ENCODE assay signal across 8 cellular contexts in the genomic region with DNA sequence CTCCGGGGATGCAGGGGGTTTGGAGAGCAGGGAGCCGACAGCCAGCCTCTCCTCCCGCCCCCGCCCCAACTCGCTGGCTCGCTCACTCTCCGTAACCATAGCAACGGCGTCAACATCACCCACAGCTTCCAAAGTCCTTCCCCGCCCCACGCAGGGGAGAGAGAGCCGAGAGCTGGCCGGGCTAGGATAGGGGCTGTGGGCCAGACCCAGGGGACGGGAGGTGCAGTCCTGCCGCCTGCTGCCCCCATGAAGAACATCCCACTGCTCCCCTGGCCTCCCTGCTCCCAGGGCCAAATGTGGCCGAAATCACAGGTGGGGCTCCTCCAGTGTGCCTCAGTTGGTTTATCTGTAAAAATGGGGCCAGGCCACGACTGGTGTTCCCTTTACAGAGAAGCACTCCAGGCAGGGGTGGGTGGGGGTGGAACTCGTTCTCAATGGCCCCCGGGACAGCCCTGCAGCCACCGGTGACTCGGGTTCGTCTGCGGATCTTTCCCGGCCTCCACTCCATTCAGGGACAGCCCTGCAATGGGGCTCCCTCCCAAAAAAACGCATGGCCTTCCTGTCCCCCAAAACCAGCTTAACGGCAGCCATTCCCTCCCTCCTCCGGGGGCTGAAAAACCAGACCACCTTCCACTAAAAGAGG. TPM values are rescaled to one million over a fixed set of nuclear protein-coding genes. Genes with fewer than 3 reads are reported as not detected.
DNase-seq lines count a peak whose midpoint lies in the region; ATAC-seq and TF ChIP-seq lines count a peak whose summit lies in the region.

No MANE protein-coding gene starts in this region.

- peak overlapping the region; percentile 91 for H3K9ac ChIP-seq in mesenchymal stem cell (ENCODE audit: low read length)

- H3K4me2 ChIP-seq in mesenchymal stem cell (ENCODE audit: low read length, poor library complexity, severe bottlenecking), result peak overlapping the region; percentile 64

- H2BK12ac ChIP-seq in mesenchymal stem cell (ENCODE audit: low read length in 2 of 2), result peak overlapping the region in 1 of 2 experiments; percentile 21

- POLR2A ChIA-PET in AG04450 (lab: Yijun Ruan, JAX) (no interaction called here), HEK293 (lab: Yijun Ruan, JAX) (interaction anchor here (0.6 to 0.7 kb wide), 3 partner anchors 24 to 196 kb away, joined by 3 to 7 read pairs (median 4); no protein-coding TSS in a partner anchor)

- WGBS in mesenchymal stem cell, result 19% methylated on average over 24 of the region's 27 CpGs
- 35% methylated on average over 23 of the region's 27 CpGs for WGBS in prostate gland

- H3K4me3 ChIP-seq in AG04450 (ENCODE audit: low read depth, low read length), result peak overlapping the region; percentile 81
- no peak overlapping the region for H3K4me3 ChIP-seq in HEK293 (ENCODE audit: low read depth, low read length)
- peak overlapping the region; percentile 17 for H3K4me3 ChIP-seq in coronary artery
- peak overlapping the region; percentile 23 to 85 for H3K4me3 ChIP-seq in mesenchymal stem cell (ENCODE audit: insufficient read depth in 1 of 2, low read depth in 1 of 2, low read length in 2 of 2)
- H3K4me3 ChIP-seq in prostate gland, result no peak overlapping the region

- DNase-seq in AG04450 (ENCODE audit: low read depth, low spot score), result no peak
- peak; percentile 64 for DNase-seq in T-helper 9 cell
- DNase-seq in coronary artery (ENCODE audit: low spot score), result no peak
- peak; percentile 90 for DNase-seq in mesenchymal stem cell
- DNase-seq in DMS114 treated with DMSO at 0.1 percent for 48 hours (lab: John Stamatoyannopoulos, UW; ENCODE audit: unreplicated experiment), result no peak
- no peak for DNase-seq in prostate gland (ENCODE audit: low spot score)

- peak overlapping the region in 1 of 2 experiments; percentile 97 for H3K23ac ChIP-seq in mesenchymal stem cell (ENCODE audit: low read length in 2 of 2)

- H3K14ac ChIP-seq in mesenchymal stem cell (ENCODE audit: low read length in 2 of 2), result no peak overlapping the region

- no peaks in the 10 kb centered on the region for H3K27me3 ChIP-seq in AG04450 (ENCODE audit: control insufficient read depth, insufficient read depth, low read length)
- H3K27me3 ChIP-seq in mesenchymal stem cell (ENCODE audit: control insufficient read depth in 1 of 2, insufficient read depth in 1 of 2, low read length in 2 of 2), result no peaks in the 10 kb centered on the region
- H3K27me3 ChIP-seq in prostate gland (replicated peaks; ENCODE audit: insufficient read depth), result no peaks in the 10 kb centered on the region

- H3K18ac ChIP-seq in mesenchymal stem cell (ENCODE audit: low read depth in 1 of 2, low read length in 2 of 2), result peak overlapping the region in 1 of 2 experiments; percentile 72

- no peak overlapping the region for H3K4ac ChIP-seq in mesenchymal stem cell (ENCODE audit: low read depth in 1 of 2, low read length in 2 of 2)

- H3K27ac ChIP-seq in AG04450 (ENCODE audit: low read depth, low read length) (peak overlapping the region; percentile 39), HEK293 (ENCODE audit: extremely low read depth, low read depth, low read length) (no peak overlapping the region), coronary artery (peak overlapping the region in 1 of 2 donors; percentile 50), mesenchymal stem cell (ENCODE audit: low read length, poor library complexity, severe bottlenecking) (no peak overlapping the region), prostate gland (no peak overlapping the region)

- intact Hi-C loops in prostate gland (cut with DNase I), result no loop called here

- CTCF ChIA-PET in AG04450 (lab: Charles Lee), result interaction anchor here (1.5 to 1.6 kb wide), 2 partner anchors 11 to 34 kb away, joined by 3 read pairs; no protein-coding TSS in a partner anchor
- CTCF ChIA-PET in HEK293 (lab: Yijun Ruan, JAX), result interaction anchor here (0.6 to 1.0 kb wide), 3 partner anchors 8 to 153 kb away, joined by 3 to 4 read pairs (median 3); no protein-coding TSS in a partner anchor

- H2BK15ac ChIP-seq in mesenchymal stem cell (ENCODE audit: low read depth, poor library complexity, severe bottlenecking), result no peak overlapping the region

- H2AK5ac ChIP-seq in mesenchymal stem cell (ENCODE audit: low read length, severe bottlenecking), result no peak overlapping the region

- H4K91ac ChIP-seq in mesenchymal stem cell (ENCODE audit: low read length), result no peak overlapping the region

- no peak overlapping the region for H2AFZ ChIP-seq in mesenchymal stem cell (ENCODE audit: low read depth, low read length)

- H3K9me3 ChIP-seq in AG04450 (ENCODE audit: control insufficient read depth, insufficient read depth, low read length) (no peaks in the 10 kb centered on the region; the same call in 1 of the 2 replicates), HEK293 (ENCODE audit: control insufficient read depth, insufficient read depth, low read depth, low read length) (no peaks in the 10 kb centered on the region), mesenchymal stem cell (ENCODE audit: control insufficient read depth, low read length) (no peaks in the 10 kb centered on the region), prostate gland (no peaks in the 10 kb centered on the region)

- TF ChIP-seq CTCF in AG04450 (IDR thresholded peaks at IDR 0.05; ENCODE audit: low read depth, low read length) (no peak), HEK293 (tag by site-specific recombination; IDR thresholded peaks at IDR 0.05) (no peak), coronary artery (IDR thresholded peaks at IDR 0.05) (no peak), prostate gland (IDR thresholded peaks at IDR 0.05) (no peak)

- no peak overlapping the region for H4K8ac ChIP-seq in mesenchymal stem cell (ENCODE audit: low read length)

- no peak for TF ChIP-seq POLR2A in prostate gland (IDR thresholded peaks at IDR 0.05)

- no peak overlapping the region for H2BK120ac ChIP-seq in mesenchymal stem cell (ENCODE audit: low read depth, low read length)

- H3K4me1 ChIP-seq in HEK293 (ENCODE audit: control insufficient read depth, insufficient read depth, low read length) (peaks cover 21% of the 10 kb centered on the region), mesenchymal stem cell (ENCODE audit: control insufficient read depth, insufficient read depth, low read depth, low read length) (peaks cover 70% of the 10 kb centered on the region), prostate gland (replicated peaks) (peaks cover 18% of the 10 kb centered on the region)

- H2BK5ac ChIP-seq in mesenchymal stem cell (ENCODE audit: low read depth, low read length, poor library complexity, severe bottlenecking), result no peak overlapping the region

- H3K79me1 ChIP-seq in mesenchymal stem cell (replicated peaks; ENCODE audit: low read length, poor library complexity, severe bottlenecking), result peaks cover 4% of the 10 kb centered on the region

- ATAC-seq in GM19455 (IDR thresholded peaks at IDR 0.05; ENCODE audit: unreplicated experiment), result no peak

- H3K36me3 ChIP-seq in HEK293 (ENCODE audit: control insufficient read depth in 2 of 2, insufficient read depth in 1 of 2, low read length in 2 of 2) (no peaks in the 10 kb centered on the region), mesenchymal stem cell (ENCODE audit: control insufficient read depth in 1 of 2, insufficient read depth in 2 of 2, low read depth in 1 of 2, low read length in 2 of 2) (peaks cover 0 to 7% of the 10 kb centered on the region in 2 experiments), prostate gland (no peaks in the 10 kb centered on the region)

TF ChIP-seq in HEK293, 187 proteins besides CTCF, POLR2A, EP300 and RAD21 (continues in another document):
- TF ChIP-seq ZNF169 (tag by site-specific recombination; IDR thresholded peaks at IDR 0.05) (no peak), HOXA7 (CRISPR knock-in tag; IDR thresholded peaks at IDR 0.05; ENCODE audit: borderline replicate concordance) (no peak), SP7 (tag by site-specific recombination; IDR thresholded peaks at IDR 0.05) (0 out of 2 replicates have a peak, but pooled peaks have one; percentile 17), ZNF600 (tag by site-specific recombination; IDR thresholded peaks at IDR 0.05) (peak; percentile 71), KLF9 (tag by site-specific recombination; IDR thresholded peaks at IDR 0.05; ENCODE audit: low read depth) (peak; percentile 15; the same call in 1 of the 2 replicates), KLF8 (tag by site-specific recombination; IDR thresholded peaks at IDR 0.05) (peak; percentile 32; the same call in 1 of the 2 replicates), GLI4 (tag by site-specific recombination; IDR thresholded peaks at IDR 0.05) (no peak), EGR2 (tag by site-specific recombination; IDR thresholded peaks at IDR 0.05; ENCODE audit: low read depth) (peak; percentile 88), GLIS2 (tag by site-specific recombination; IDR thresholded peaks at IDR 0.05) (peak; percentile 42; the same call in 1 of the 2 replicates), MZF1 (tag by site-specific recombination; IDR thresholded peaks at IDR 0.05; ENCODE audit: borderline replicate concordance) (no peak), SP2 (tag by site-specific recombination; IDR thresholded peaks at IDR 0.05) (peak; percentile 47; the same call in 1 of the 2 replicates), GLIS1 (tag by site-specific recombination; IDR thresholded peaks at IDR 0.05) (peak; percentile 77), ZNF391 (tag by site-specific recombination; IDR thresholded peaks at IDR 0.05; ENCODE audit: borderline replicate concordance, low read depth) (no peak)

RNA-seq across cellular contexts. Expression of a gene that starts 3.1 kb away (rescaled TPM):
- polyA plus RNA-seq in AG04450 (2011; rRNA removed), result 3.4 and 4.4 TPM in 2 replicates
- 2.7 and 3.0 TPM in 2 replicates for polyA minus RNA-seq in AG04450 (2011; rRNA and poly(A)+ RNA removed)
- 25.8 TPM for polyA plus RNA-seq in mesenchymal stem cell (2013, experiment 1 of 2)
- 28.0 TPM for polyA plus RNA-seq in mesenchymal stem cell (2013, experiment 2 of 2)
- 10 to 100 TPM in 1 of 2 donors, 1 to 10 TPM in 1; 8.4 to 22.8 TPM for total RNA-seq in prostate gland

RNA-seq across cellular contexts. Expression of a gene that starts 12.0 kb away (rescaled TPM):
- polyA plus RNA-seq in AG04450 (2011; rRNA removed), result 5.4 and 8.4 TPM in 2 replicates
- polyA minus RNA-seq in AG04450 (2011; rRNA and poly(A)+ RNA removed), result 7.1 and 9.0 TPM in 2 replicates
- 16.0 TPM for polyA plus RNA-seq in mesenchymal stem cell (2013, experiment 1 of 2)
- 14.2 TPM for polyA plus RNA-seq in mesenchymal stem cell (2013, experiment 2 of 2)
- total RNA-seq in prostate gland, result 10 to 100 TPM; 29.8 to 59.1 TPM

RNA-seq across cellular contexts. Expression of a gene that starts 25.0 kb away (rescaled TPM):
- polyA plus RNA-seq in AG04450 (2011; rRNA removed), result 30.8 and 54.5 TPM in 2 replicates
- polyA minus RNA-seq in AG04450 (2011; rRNA and poly(A)+ RNA removed), result 8.1 TPM in 2 replicates
- 60.5 TPM for polyA plus RNA-seq in mesenchymal stem cell (2013, experiment 1 of 2)
- polyA plus RNA-seq in mesenchymal stem cell (2013, experiment 2 of 2), result 60.5 TPM
- total RNA-seq in prostate gland, result 100 to 1,000 TPM; 131 to 146 TPM

RNA-seq across cellular contexts. Expression of a gene that starts 44.9 kb away (rescaled TPM):
- polyA plus RNA-seq in AG04450 (2011; rRNA removed), result 0.35 and 0.55 TPM in 2 replicates
- 0.17 and 0.37 TPM in 2 replicates for polyA minus RNA-seq in AG04450 (2011; rRNA and poly(A)+ RNA removed)
- polyA plus RNA-seq in mesenchymal stem cell (2013, experiment 1 of 2), result 4.9 TPM
- polyA plus RNA-seq in mesenchymal stem cell (2013, experiment 2 of 2), result 4.9 TPM
- 10 to 100 TPM; 17.3 to 25.1 TPM for total RNA-seq in prostate gland

RNA-seq across cellular contexts. Expression of a gene that starts 44.9 kb away (rescaled TPM):
- polyA plus RNA-seq in AG04450 (2011; rRNA removed), result 6.7 and 10.7 TPM in 2 replicates
- 9.7 and 12.6 TPM in 2 replicates for polyA minus RNA-seq in AG04450 (2011; rRNA and poly(A)+ RNA removed)
- polyA plus RNA-seq in mesenchymal stem cell (2013, experiment 1 of 2), result 66.6 TPM
- polyA plus RNA-seq in mesenchymal stem cell (2013, experiment 2 of 2), result 67.9 TPM
- total RNA-seq in prostate gland, result 100 to 1,000 TPM; 161 to 248 TPM

Comparison
In these comparisons a context has a peak if more than half of its experiments do, and no peak if none do; other contexts are left out.
1. DNase-seq: peak in T-helper 9 cell (single experiment) and mesenchymal stem cell (single experiment); none in AG04450 (single experiment), coronary artery (single experiment), DMS114 treated with DMSO at 0.1 percent for 48 hours (single experiment) and prostate gland (single experiment).
2. H3K4me3 ChIP-seq: peak in AG04450 (single experiment), coronary artery (single experiment) and mesenchymal stem cell (2 of 2); none in HEK293 (single experiment) and prostate gland (0 of 2).